ENCODE assay signal across 28 cellular contexts in genomic region chr14:58912799-58913432, GRCh38.
DNase-seq lines count a peak whose midpoint lies in the region; ATAC-seq and TF ChIP-seq lines count a peak whose summit lies in the region.
"Had no signal": no experiment of that assay in that cellular context is flagged by ENCODE, and none has a peak within 500 bp of the region (broad histone marks: within the 10 kb centered on the region; RNA-seq: fewer than 3 reads in every experiment).

No MANE protein-coding gene starts in this region.

- H3K27ac ChIP-seq in left lung, result no peak overlapping the region
- H3K27ac ChIP-seq in osteoblast (ENCODE audit: low read depth, low read length), result no peak overlapping the region
- H3K27ac ChIP-seq: gastroesophageal sphincter, suprapubic skin had no signal

- no peaks in the 10 kb centered on the region for H4K20me1 ChIP-seq in osteoblast (ENCODE audit: insufficient read depth, low read length)

- ATAC-seq in left lung (peak; percentile 93), HG03135 (IDR thresholded peaks at IDR 0.05; ENCODE audit: unreplicated experiment) (no peak)
- no peak for ATAC-seq in activated naive CD4-positive, alpha-beta T cell treated with anti-CD3 and anti-CD28 coated beads, Interleukin-2, amount 50 U/mL, for 72 hours
- ATAC-seq: activated naive CD8-positive, alpha-beta T cell treated with anti-CD3 and anti-CD28 coated beads, Interleukin-2, amount 50 U/mL, for 24 hours; gastroesophageal sphincter; left ventricle myocardium superior; naive thymus-derived CD4-positive, alpha-beta T cell; Right ventricle myocardium inferior had no signal

- H3K79me2 ChIP-seq in osteoblast (ENCODE audit: insufficient read depth, low read length), result no peaks in the 10 kb centered on the region

- DNase-seq in DMS53 treated with DMSO at 0.1 percent for 48 hours (lab: John Stamatoyannopoulos, UW; ENCODE audit: unreplicated experiment), result peak; percentile 85
- DNase-seq in LoVo (ENCODE audit: low spot score), result peak; percentile 4
- peak; percentile 4 for DNase-seq in NCI-H774 (lab: John Stamatoyannopoulos, UW)
- no peak for DNase-seq in left lung
- no peak for DNase-seq in osteoblast (ENCODE audit: insufficient read length, low spot score, missing footprints)
- DNase-seq in activated naive CD4-positive, alpha-beta T cell treated with anti-CD3 and anti-CD28 coated beads, Interleukin-2, amount 50 U/mL, for 72 hours (ENCODE audit: low spot score in 2 of 2), result no peak
- DNase-seq: activated CD4-positive, alpha-beta T cell treated with anti-CD3 and anti-CD28 coated beads, Interleukin-2, amount 10 ng/mL, durations not matched to agents 7 days and 5 days; activated gamma-delta T cell treated with Interleukin-2 at 50 U/mL for 16 hours; activated naive CD8-positive, alpha-beta T cell treated with anti-CD3 and anti-CD28 coated beads, Interleukin-2, amount 50 U/mL, for 24 hours; activated T-cell treated with anti-CD3 and anti-CD28 coated beads, Interleukin-2, amount 50 U/mL, for 24 hours; Calu3; GOT3; hypothalamus; left ventricle myocardium superior; naive thymus-derived CD4-positive, alpha-beta T cell; NCI-H82; occipital lobe; OCI-M1; stimulated activated naive CD4-positive, alpha-beta T cell; SW 1271; T1000 had no signal

- H3K4me2 ChIP-seq in osteoblast (ENCODE audit: insufficient read depth, low read length), result no peak overlapping the region

- no peak for TF ChIP-seq CTCF in left lung (IDR thresholded peaks at IDR 0.05)
- no peak for TF ChIP-seq CTCF in osteoblast (IDR thresholded peaks at IDR 0.05; ENCODE audit: extremely low read depth, low read depth, low read length)

- H3K4me3 ChIP-seq in left lung, result no peak overlapping the region
- H3K4me3 ChIP-seq in osteoblast (ENCODE audit: insufficient read depth, low read length), result no peak overlapping the region
- H3K4me3 ChIP-seq: gastroesophageal sphincter, suprapubic skin had no signal

- H3K27me3 ChIP-seq in left lung (no peaks in the 10 kb centered on the region), osteoblast (ENCODE audit: insufficient read depth, low read length) (no peaks in the 10 kb centered on the region)
- H3K27me3 ChIP-seq: gastroesophageal sphincter, suprapubic skin had no signal

- no peaks in the 10 kb centered on the region for H3K36me3 Mint-ChIP-seq in activated naive CD4-positive, alpha-beta T cell treated with anti-CD3 and anti-CD28 coated beads, Interleukin-2, amount 50 U/mL, for 72 hours
- H3K36me3 Mint-ChIP-seq: CD14-positive monocyte; IgD-negative memory B cell; naive thymus-derived CD4-positive, alpha-beta T cell had no signal

- H3K27ac Mint-ChIP-seq in activated naive CD4-positive, alpha-beta T cell treated with anti-CD3 and anti-CD28 coated beads, Interleukin-2, amount 50 U/mL, for 72 hours, result no peak overlapping the region
- H3K27ac Mint-ChIP-seq: activated CD4-positive, alpha-beta T cell treated with anti-CD3 and anti-CD28 coated beads, Interleukin-2, amount 10 ng/mL, durations not matched to agents 7 days and 5 days; activated naive CD8-positive, alpha-beta T cell treated with anti-CD3 and anti-CD28 coated beads, Interleukin-2, amount 50 U/mL, for 24 hours; activated T-cell treated with anti-CD3 and anti-CD28 coated beads, Interleukin-2, amount 50 U/mL, for 24 hours; CD14-positive monocyte; IgD-negative memory B cell had no signal

- H3K36me3 ChIP-seq in left lung, result no peaks in the 10 kb centered on the region
- H3K36me3 ChIP-seq in osteoblast (ENCODE audit: insufficient read depth, low read length), result no peaks in the 10 kb centered on the region
- H3K36me3 ChIP-seq: gastroesophageal sphincter, suprapubic skin had no signal

- intact Hi-C loops in left lung (cut with DNase I), result no loop called here

- H3K4me1 ChIP-seq in left lung (no peaks in the 10 kb centered on the region), osteoblast (ENCODE audit: insufficient read depth, low read length) (peaks cover 5% of the 10 kb centered on the region)
- H3K4me1 ChIP-seq: gastroesophageal sphincter, suprapubic skin had no signal

- no peaks in the 10 kb centered on the region for H3K9me3 ChIP-seq in left lung
- H3K9me3 ChIP-seq in osteoblast (ENCODE audit: low read depth, low read length), result no peaks in the 10 kb centered on the region
- H3K9me3 ChIP-seq: gastroesophageal sphincter, suprapubic skin had no signal

- H3K9me3 Mint-ChIP-seq in activated naive CD4-positive, alpha-beta T cell treated with anti-CD3 and anti-CD28 coated beads, Interleukin-2, amount 50 U/mL, for 72 hours, result no peaks in the 10 kb centered on the region
- H3K9me3 Mint-ChIP-seq: activated CD4-positive, alpha-beta T cell treated with anti-CD3 and anti-CD28 coated beads, Interleukin-2, amount 10 ng/mL, durations not matched to agents 7 days and 5 days; activated naive CD8-positive, alpha-beta T cell treated with anti-CD3 and anti-CD28 coated beads, Interleukin-2, amount 50 U/mL, for 24 hours; activated T-cell treated with anti-CD3 and anti-CD28 coated beads, Interleukin-2, amount 50 U/mL, for 24 hours; central memory CD8-positive, alpha-beta T cell; IgD-negative memory B cell; naive thymus-derived CD4-positive, alpha-beta T cell had no signal

- H2AFZ ChIP-seq in osteoblast (ENCODE audit: low read length), result no peak overlapping the region

Comparison
In these comparisons a context has a peak if more than half of its experiments do, and no peak if none do; other contexts are left out.
1. DNase-seq: peak in DMS53 treated with DMSO at 0.1 percent for 48 hours (single experiment), LoVo (single experiment) and NCI-H774 (single experiment); none in left lung (0 of 2), osteoblast (single experiment) and activated naive CD4-positive, alpha-beta T cell treated with anti-CD3 and anti-CD28 coated beads, Interleukin-2, amount 50 U/mL, for 72 hours (0 of 2).